ENCODE assay signal across 15 cellular contexts in the genomic region with DNA sequence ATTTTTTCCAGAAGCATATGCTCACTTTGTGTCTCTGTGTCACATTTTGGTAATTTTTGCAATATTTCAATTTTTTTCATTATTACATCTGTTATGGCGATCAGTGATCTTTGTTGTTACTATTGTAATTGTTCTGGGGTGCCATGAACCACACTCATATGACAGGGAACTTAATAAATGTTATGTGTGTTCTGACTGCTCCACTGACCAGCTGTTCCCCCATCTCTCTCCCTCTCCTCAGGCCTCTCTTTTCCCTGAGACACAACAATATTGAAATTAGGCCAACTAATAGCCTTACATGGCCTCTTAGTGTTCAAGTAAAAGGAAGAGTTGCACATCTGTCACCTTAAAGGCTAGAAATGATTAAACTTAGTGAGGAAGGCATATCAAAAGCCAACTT. TPM values are rescaled to one million over a fixed set of nuclear protein-coding genes. Genes with fewer than 3 reads are reported as not detected.
A peak's percentile ranks its signal among the peaks of the same experiment; 100 is the strongest.
DNase-seq lines count a peak whose midpoint lies in the region; FAIRE-seq and TF ChIP-seq lines count a peak whose summit lies in the region.
"Had no signal": no experiment of that assay in that cellular context is flagged by ENCODE, and none has a peak within 500 bp of the region (broad histone marks: within the 10 kb centered on the region; RNA-seq: fewer than 3 reads in every experiment).

No MANE protein-coding gene starts in this region.

- peaks cover 12% of the 10 kb centered on the region for H3K9me3 Mint-ChIP-seq in osteocyte (ENCODE audit: unreplicated experiment)

- peaks cover 40% of the 10 kb centered on the region for H3K4me1 ChIP-seq in keratinocyte (ENCODE audit: control insufficient read depth, extremely low read depth, insufficient read depth, low read length)

- H3K9ac ChIP-seq in SK-N-MC (ENCODE audit: insufficient read length) (no peak overlapping the region), keratinocyte (ENCODE audit: control insufficient read depth, extremely low read depth, insufficient read depth, low read length) (no peak overlapping the region)

- H3K4me1 Mint-ChIP-seq in osteocyte (ENCODE audit: unreplicated experiment): peaks cover 16% of the 10 kb centered on the region

- DNase-seq in EL (peak; percentile 8), LHCN-M2 (ENCODE audit: low read depth) (peak; percentile 47), SK-N-MC (ENCODE audit: low read depth, low spot score) (no peak), keratinocyte (ENCODE audit: low read depth, low spot score) (no peak), NCI-H526 treated with DMSO at 0.1 percent for 48 hours (lab: John Stamatoyannopoulos, UW) (no peak), osteocyte (ENCODE audit: extremely low spot score, unreplicated experiment) (no peak), hypothalamus (lab: John Stamatoyannopoulos, UW) (no peak), occipital lobe (lab: John Stamatoyannopoulos, UW) (no peak)
- DNase-seq: ACHN; C1 segment of cervical spinal cord; Calu3; CD4-positive, alpha-beta T cell; DMS153; DMS79 treated with DMSO at 0.1 percent for 48 hours; GF-D8 had no signal

- no peaks in the 10 kb centered on the region for H3K27me3 Mint-ChIP-seq in osteocyte (ENCODE audit: unreplicated experiment)

- H3K27me3 ChIP-seq in keratinocyte (ENCODE audit: control insufficient read depth, extremely low read depth, insufficient read depth, low read length): no peaks in the 10 kb centered on the region

- dilution Hi-C loops in keratinocyte (cut with MboI; ENCODE audit: extremely low pct_ligation_motif_present, low sequenced_read_pairs): no loop called here

- H3K79me2 ChIP-seq in keratinocyte (ENCODE audit: control insufficient read depth, insufficient read depth, low read length): no peaks in the 10 kb centered on the region

- H3K27ac Mint-ChIP-seq in osteocyte (ENCODE audit: unreplicated experiment): no peak overlapping the region
- H3K27ac Mint-ChIP-seq: CD4-positive, alpha-beta T cell had no signal

- H3K9me3 ChIP-seq in SK-N-MC (ENCODE audit: low read depth, low read length) (peaks cover 12% of the 10 kb centered on the region; the same call in 1 of the 2 replicates), keratinocyte (ENCODE audit: control insufficient read depth, low read depth, low read length) (no peaks in the 10 kb centered on the region)

- H3K4me3 ChIP-seq in SK-N-MC: peak overlapping the region; percentile 2; the same call in 1 of the 2 replicates
- H3K4me3 ChIP-seq in keratinocyte (ENCODE audit: control insufficient read depth in 2 of 3, extremely low read depth in 1 of 3, insufficient read depth in 2 of 3, low read depth in 1 of 3, low read length in 3 of 3): no peak overlapping the region

- no peaks in the 10 kb centered on the region for H3K9me1 ChIP-seq in keratinocyte (ENCODE audit: control insufficient read depth, extremely low read depth, insufficient read depth, low read length)

- FAIRE-seq in keratinocyte (lab: Jason Lieb, UNC): no peak

- H3K4me2 ChIP-seq in keratinocyte (ENCODE audit: control insufficient read depth, extremely low read depth, insufficient read depth, low read depth, low read length): peak overlapping the region; percentile 27

- no peaks in the 10 kb centered on the region for H4K20me1 ChIP-seq in keratinocyte (ENCODE audit: control insufficient read depth, extremely low read depth, insufficient read depth, low read length)

- no peak overlapping the region for H3K4me3 Mint-ChIP-seq in osteocyte (ENCODE audit: unreplicated experiment)
- H3K4me3 Mint-ChIP-seq: CD4-positive, alpha-beta T cell had no signal

- H3K36me3 Mint-ChIP-seq in osteocyte (ENCODE audit: unreplicated experiment): no peaks in the 10 kb centered on the region

- H3K27ac ChIP-seq in SK-N-MC (peak overlapping the region; percentile 95), keratinocyte (ENCODE audit: control insufficient read depth, insufficient read depth, low read length) (peak overlapping the region; percentile 37)

- H3K36me3 ChIP-seq in SK-N-MC (ENCODE audit: insufficient read depth, low read length) (peaks cover 5% of the 10 kb centered on the region; the same call in 1 of the 2 replicates), keratinocyte (ENCODE audit: control insufficient read depth in 2 of 2, extremely low read depth in 1 of 2, insufficient read depth in 2 of 2, low read length in 2 of 2) (no peaks in the 10 kb centered on the region)

- no peak for TF ChIP-seq CTCF in keratinocyte (optimal IDR thresholded peaks at IDR 0.05 in 1 of 3, IDR thresholded peaks at IDR 0.05 in 1 of 3, conservative IDR thresholded peaks at IDR 0.05 in 1 of 3; ENCODE audit: extremely low read depth in 1 of 3, insufficient read depth in 2 of 3, low read length in 3 of 3)
- no peak for TF ChIP-seq CTCF in osteocyte (IDR thresholded peaks at IDR 0.05)

- no peak overlapping the region for H2AFZ ChIP-seq in keratinocyte (ENCODE audit: control insufficient read depth, low read length)

RNA-seq across cellular contexts. Expression of a gene that starts 46.0 kb away (rescaled TPM):
- total RNA-seq in LHCN-M2 (2014; rRNA removed) (7.2 and 7.4 TPM in 2 replicates), osteocyte (1.5 TPM in 2 replicates), occipital lobe (51.2 TPM)
- 4.8 TPM for polyA plus RNA-seq in LHCN-M2 (2012)
- polyA plus RNA-seq in keratinocyte: 0.58 to 1.2 TPM (median 1.1 TPM) in 3 replicates
- 0.15 TPM for polyA plus RNA-seq in keratinocyte (2011; ENCODE audit: low read depth)
- 0.55 and 0.78 TPM in 2 replicates for polyA plus RNA-seq in keratinocyte (2011; cell fraction: cytosol; rRNA removed)
- polyA plus RNA-seq in keratinocyte (2011; cell fraction: nucleus; rRNA removed): 7.8 and 9.6 TPM in 2 replicates
- polyA plus RNA-seq in keratinocyte (2012; ENCODE audit: low replicate concordance): 0.08 and 0.36 TPM in 2 replicates
- 0.92 to 14.1 TPM (median 4.3 TPM) in 3 replicates for polyA minus RNA-seq in keratinocyte
- polyA minus RNA-seq in keratinocyte (2011; cell fraction: cytosol; rRNA and poly(A)+ RNA removed): 3.6 TPM
- 17.1 and 34.7 TPM in 2 replicates for polyA minus RNA-seq in keratinocyte (2011; cell fraction: nucleus; rRNA and poly(A)+ RNA removed)

Comparison
In these comparisons a context has a peak if more than half of its experiments do, and no peak if none do; other contexts are left out.
1. DNase-seq: peak in EL (single experiment) and LHCN-M2 (single experiment); none in SK-N-MC (single experiment), keratinocyte (single experiment), NCI-H526 treated with DMSO at 0.1 percent for 48 hours (single experiment), osteocyte (single experiment), hypothalamus (0 of 51) and occipital lobe (single experiment).